Comparison of ENCODE assay signal across 10 cellular contexts in genomic region chr4:153471691-153472080, GRCh38. TPM values are rescaled to one million over a fixed set of nuclear protein-coding genes. Genes with fewer than 3 reads are reported as not detected.
A peak's percentile ranks its signal among the peaks of the same experiment; 100 is the strongest.
DNase-seq lines count a peak whose midpoint lies in the region; ATAC-seq and TF ChIP-seq lines count a peak whose summit lies in the region.
"Had no signal": no experiment of that assay in that cellular context is flagged by ENCODE, and none has a peak within 500 bp of the region (broad histone marks: within the 10 kb centered on the region; RNA-seq: fewer than 3 reads in every experiment).

No MANE protein-coding gene starts in this region.

- H3K36me3 Mint-ChIP-seq in CD8-positive, alpha-beta memory T cell = peaks cover 0 to 58% (median 24%) of the 10 kb centered on the region in 3 donors

- H3K79me2 ChIP-seq in OCI-LY1 (ENCODE audit: insufficient read depth, low read length) = peaks cover 94% of the 10 kb centered on the region

- CTCF ChIA-PET in CD8-positive, alpha-beta memory T cell (lab: Charles Lee) = interaction anchor here (1.7 kb wide), 1 partner anchor 102 kb away, joined by 5 read pairs; no protein-coding TSS in a partner anchor

- peaks cover 69 to 81% (median 78%) of the 10 kb centered on the region in 3 donors for H3K4me1 Mint-ChIP-seq in CD8-positive, alpha-beta memory T cell

- peak overlapping the region; percentile 57 for H3K4me3 ChIP-seq in CD8-positive, alpha-beta memory T cell (ENCODE audit: low read length)
- H3K4me3 ChIP-seq in OCI-LY1 (ENCODE audit: low read depth, low read length, poor library complexity, severe bottlenecking) (peak overlapping the region; percentile 95), brain microvascular endothelial cell (ENCODE audit: low read depth, low read length) (no peak overlapping the region)
- H3K4me3 ChIP-seq: thoracic aorta had no signal

- no peaks in the 10 kb centered on the region for H3K9me3 Mint-ChIP-seq in CD8-positive, alpha-beta memory T cell

- no peaks in the 10 kb centered on the region for H3K9me3 ChIP-seq in CD8-positive, alpha-beta memory T cell (ENCODE audit: low read length)
- H3K9me3 ChIP-seq in OCI-LY1 (ENCODE audit: low read length) = no peaks in the 10 kb centered on the region
- H3K9me3 ChIP-seq: thoracic aorta had no signal

- peak in 4 of 5 donors; percentile 27 to 64 (median 62) for DNase-seq in CD8-positive, alpha-beta memory T cell
- peak; percentile 48 for DNase-seq in effector CD4-positive, alpha-beta T cell
- DNase-seq in head of caudate nucleus = no peak
- DNase-seq in brain microvascular endothelial cell = no peak
- no peak for DNase-seq in EL
- DNase-seq in Ammon's horn (ENCODE audit: low spot score) = no peak
- DNase-seq: left cardiac atrium had no signal

- H3K27ac Mint-ChIP-seq in CD8-positive, alpha-beta memory T cell = peak overlapping the region; percentile 89 to 99 (median 96)

- H2AFZ ChIP-seq in OCI-LY1 (ENCODE audit: low read length) = no peak overlapping the region

- no peaks in the 10 kb centered on the region for H4K20me1 ChIP-seq in OCI-LY1 (ENCODE audit: insufficient read depth, low read length)

- ATAC-seq in GM21576 (IDR thresholded peaks at IDR 0.05; ENCODE audit: unreplicated experiment) = peak; percentile 15

- peak overlapping the region; percentile 79 to 97 (median 94) for H3K4me3 Mint-ChIP-seq in CD8-positive, alpha-beta memory T cell

- peaks cover 7% of the 10 kb centered on the region for H3K36me3 ChIP-seq in CD8-positive, alpha-beta memory T cell (ENCODE audit: insufficient read depth, low read length)
- H3K36me3 ChIP-seq in OCI-LY1 (ENCODE audit: insufficient read depth, low read length) (peaks cover 98% of the 10 kb centered on the region), brain microvascular endothelial cell (replicated peaks) (peaks cover 8% of the 10 kb centered on the region)

- no peaks in the 10 kb centered on the region for H3K27me3 Mint-ChIP-seq in CD8-positive, alpha-beta memory T cell

- no peaks in the 10 kb centered on the region for H3F3A ChIP-seq in OCI-LY1 (ENCODE audit: insufficient read depth, low read length)

- in situ Hi-C loops in brain microvascular endothelial cell (cut with HindIII; ENCODE audit: low pct_ligation_motif_present, low sequenced_read_pairs) = no loop called here

- POLR2A ChIA-PET in CD8-positive, alpha-beta memory T cell (lab: Charles Lee) = interaction anchor here (0.6 kb wide), 1 partner anchor 9 kb away, joined by 4 read pairs; no protein-coding TSS in a partner anchor

- peak overlapping the region; percentile 85 for H3K4me2 ChIP-seq in OCI-LY1 (ENCODE audit: low read length)

- peak overlapping the region; percentile 73; the same call in 1 of the 2 replicates for H3K9ac ChIP-seq in OCI-LY1 (ENCODE audit: low read length)

- no peaks in the 10 kb centered on the region for H3K9me2 ChIP-seq in OCI-LY1 (ENCODE audit: low read depth, low read length)

- peaks cover 57% of the 10 kb centered on the region for H3K4me1 ChIP-seq in CD8-positive, alpha-beta memory T cell (ENCODE audit: insufficient read depth, low read length)
- peaks cover 79% of the 10 kb centered on the region for H3K4me1 ChIP-seq in OCI-LY1 (ENCODE audit: insufficient read depth, low read length, severe bottlenecking)

- intact Hi-C loops in head of caudate nucleus (cut with DNase I) = loop anchor here (10.0 kb wide), 1 partner anchor 127 kb away; the partner anchor contains the start of gene MND1

- peak overlapping the region; percentile 43 for H3K27ac ChIP-seq in CD8-positive, alpha-beta memory T cell (ENCODE audit: low read depth, low read length)
- H3K27ac ChIP-seq in OCI-LY1 (ENCODE audit: low read depth, low read length, poor library complexity, severe bottlenecking) (peak overlapping the region; percentile 84), brain microvascular endothelial cell (no peak overlapping the region)
- H3K27ac ChIP-seq: thoracic aorta had no signal

- TF ChIP-seq CTCF in OCI-LY1 (IDR thresholded peaks at IDR 0.05; ENCODE audit: low read length) (no peak), brain microvascular endothelial cell (IDR thresholded peaks at IDR 0.05; ENCODE audit: low read depth, low read length, missing control alignments) (no peak)

- H3K27me3 ChIP-seq in CD8-positive, alpha-beta memory T cell (ENCODE audit: insufficient read depth, low read length, poor library complexity, severe bottlenecking) = no peaks in the 10 kb centered on the region
- H3K27me3 ChIP-seq in OCI-LY1 (ENCODE audit: insufficient read depth, low read length) = no peaks in the 10 kb centered on the region
- no peaks in the 10 kb centered on the region for H3K27me3 ChIP-seq in brain microvascular endothelial cell (replicated peaks)

RNA-seq across cellular contexts. Expression of gene TMEM131L, which starts 5.5 kb away (rescaled TPM):
- 10 to 100 TPM; 28.1 to 29.6 TPM for total RNA-seq in CD8-positive, alpha-beta memory T cell
- polyA plus RNA-seq in CD8-positive, alpha-beta memory T cell = 28.6 TPM

Comparison
In these comparisons a context has a peak if more than half of its experiments do, and no peak if none do; other contexts are left out.
1. DNase-seq: peak in CD8-positive, alpha-beta memory T cell (4 of 5) and effector CD4-positive, alpha-beta T cell (single experiment); none in head of caudate nucleus (0 of 42), brain microvascular endothelial cell (single experiment), EL (single experiment) and Ammon's horn (single experiment).